In genomic region chr2:85775406-85776381, GRCh38 we compare ENCODE assay signal across 20 cellular contexts. TPM values are rescaled to one million over a fixed set of nuclear protein-coding genes. Genes with fewer than 3 reads are reported as not detected.
DNase-seq lines count a peak whose midpoint lies in the region; ATAC-seq and TF ChIP-seq lines count a peak whose summit lies in the region.
"Had no signal": no experiment of that assay in that cellular context is flagged by ENCODE, and none has a peak within 500 bp of the region (broad histone marks: within the 10 kb centered on the region; RNA-seq: fewer than 3 reads in every experiment).

No MANE protein-coding gene starts in this region.

- DNase-seq in WTC11 (ENCODE audit: low spot score), result no peak
- peak; percentile 62 for DNase-seq in osteoblast (ENCODE audit: insufficient read length, low spot score, missing footprints)
- no peak for DNase-seq in upper lobe of right lung
- no peak for DNase-seq in HuH-7.5 (ENCODE audit: low spot score)
- no peak for DNase-seq in GM10248 (ENCODE audit: extremely low spot score)
- no peak for DNase-seq in hypothalamus (lab: John Stamatoyannopoulos, UW)
- DNase-seq: activated naive CD4-positive, alpha-beta T cell treated with anti-CD3 and anti-CD28 coated beads, Interleukin-2, amount 10 ng/mL, durations not matched to agents 7 days and 5 days; amygdala; Kasumi-1; NCI-H1417; NCI-H2029 treated with DMSO at 0.1 percent for 48 hours; NCI-H524; SHP77; stimulated activated CD4-positive, alpha-beta T cell treated with anti-CD3 and anti-CD28 coated beads, Interleukin-15, amount 100 ng/mL, for 24 hours; stimulated activated CD4-positive, alpha-beta T cell treated with anti-CD3 and anti-CD28 coated beads, Interleukin-4, amount 100 ng/mL, for 4 hours had no signal

- CTCF ChIA-PET in WTC11 (lab: Charles Lee), result interaction anchor here (1.2 to 1.3 kb wide), 2 partner anchors 17 to 52 kb away, joined by 3 to 4 read pairs; no protein-coding TSS in a partner anchor
- CTCF ChIA-PET in GM10248 (lab: Yijun Ruan, JAX), result interaction anchor here (0.8 to 1.9 kb wide), 7 partner anchors 9 to 305 kb away, joined by 3 to 5 read pairs (median 3); no protein-coding TSS in a partner anchor

- H3K27me3 Mint-ChIP-seq in WTC11 (ENCODE audit: low read depth), result peaks cover 20% of the 10 kb centered on the region

- H3K36me3 Mint-ChIP-seq in WTC11, result no peaks in the 10 kb centered on the region
- H3K36me3 Mint-ChIP-seq: activated naive CD4-positive, alpha-beta T cell treated with anti-CD3 and anti-CD28 coated beads, Interleukin-2, amount 10 ng/mL, durations not matched to agents 7 days and 5 days had no signal

- H3K27ac Mint-ChIP-seq in WTC11, result no peak overlapping the region
- H3K27ac Mint-ChIP-seq: activated naive CD4-positive, alpha-beta T cell treated with anti-CD3 and anti-CD28 coated beads, Interleukin-2, amount 10 ng/mL, durations not matched to agents 7 days and 5 days; activated T-helper 17 cell treated with anti-CD3 and anti-CD28 coated beads, Interleukin-2, amount 50 U/mL, for 72 hours had no signal

- TF ChIP-seq POLR2A in gastroesophageal sphincter (IDR thresholded peaks at IDR 0.05), result no peak

- H3K9me3 ChIP-seq in gastroesophageal sphincter (no peaks in the 10 kb centered on the region), osteoblast (ENCODE audit: low read depth, low read length) (no peaks in the 10 kb centered on the region), upper lobe of right lung (no peaks in the 10 kb centered on the region)
- H3K9me3 ChIP-seq: HAP-1, left lung, prostate gland had no signal

- H3K4me1 ChIP-seq in gastroesophageal sphincter (peaks cover 23 to 96% (median 71%) of the 10 kb centered on the region in 3 donors), osteoblast (ENCODE audit: insufficient read depth, low read length) (peaks cover 29% of the 10 kb centered on the region), upper lobe of right lung (peaks cover 96% of the 10 kb centered on the region)
- H3K4me1 ChIP-seq: HAP-1 had no signal

- peaks cover 47% of the 10 kb centered on the region for H3K79me2 ChIP-seq in osteoblast (ENCODE audit: insufficient read depth, low read length)

- no peak for TF ChIP-seq EP300 in gastroesophageal sphincter (IDR thresholded peaks at IDR 0.05)

- no peaks in the 10 kb centered on the region for H3K9me3 Mint-ChIP-seq in WTC11
- H3K9me3 Mint-ChIP-seq: activated naive CD4-positive, alpha-beta T cell treated with anti-CD3 and anti-CD28 coated beads, Interleukin-2, amount 10 ng/mL, durations not matched to agents 7 days and 5 days; activated T-helper 17 cell treated with anti-CD3 and anti-CD28 coated beads, Interleukin-2, amount 50 U/mL, for 72 hours had no signal

- intact Hi-C loops in upper lobe of right lung (cut with DNase I), result no loop called here

- no peak overlapping the region for H3K4me2 ChIP-seq in osteoblast (ENCODE audit: insufficient read depth, low read length)

- peaks cover 0 to 44% of the 10 kb centered on the region in 2 donors for H3K36me3 ChIP-seq in gastroesophageal sphincter
- peaks cover 7% of the 10 kb centered on the region for H3K36me3 ChIP-seq in osteoblast (ENCODE audit: insufficient read depth, low read length)
- peaks cover 29% of the 10 kb centered on the region for H3K36me3 ChIP-seq in upper lobe of right lung
- H3K36me3 ChIP-seq: HAP-1, prostate gland had no signal

- POLR2A ChIA-PET in WTC11 (lab: Charles Lee), result no interaction called here
- POLR2A ChIA-PET in GM10248 (lab: Yijun Ruan, JAX), result interaction anchor here (0.6 kb wide), 1 partner anchor 42 kb away, joined by 5 read pairs; no protein-coding TSS in a partner anchor

- peaks cover 30% of the 10 kb centered on the region for H3K4me1 Mint-ChIP-seq in WTC11
- H3K4me1 Mint-ChIP-seq: activated naive CD4-positive, alpha-beta T cell treated with anti-CD3 and anti-CD28 coated beads, Interleukin-2, amount 10 ng/mL, durations not matched to agents 7 days and 5 days; activated T-helper 17 cell treated with anti-CD3 and anti-CD28 coated beads, Interleukin-2, amount 50 U/mL, for 72 hours had no signal

- H3K27ac ChIP-seq in gastroesophageal sphincter (peak overlapping the region in 3 of 4 donors; percentile 22 to 90 (median 85)), osteoblast (ENCODE audit: low read depth, low read length) (no peak overlapping the region), upper lobe of right lung (peak overlapping the region; percentile 11)
- H3K27ac ChIP-seq: left lung, prostate gland had no signal

- H2AFZ ChIP-seq in osteoblast (ENCODE audit: low read length), result no peak overlapping the region

- 90% methylated on average over 2 of the region's 12 CpGs; no CpG with 5 or more reads in 1 of the 2 donors for WGBS in gastroesophageal sphincter (ENCODE audit: low coverage in 1 of 2), 2 donors

- peaks cover 14% of the 10 kb centered on the region for H4K20me1 ChIP-seq in osteoblast (ENCODE audit: insufficient read depth, low read length)

- no peak for ATAC-seq in WTC11
- no peak for ATAC-seq in gastroesophageal sphincter
- ATAC-seq in upper lobe of right lung, result no peak
- ATAC-seq: activated T-helper 17 cell treated with anti-CD3 and anti-CD28 coated beads, Interleukin-2, amount 50 U/mL, for 72 hours; left lung had no signal

- no peaks in the 10 kb centered on the region for H3K27me3 ChIP-seq in gastroesophageal sphincter
- no peaks in the 10 kb centered on the region for H3K27me3 ChIP-seq in osteoblast (ENCODE audit: insufficient read depth, low read length)
- no peaks in the 10 kb centered on the region for H3K27me3 ChIP-seq in upper lobe of right lung

- H3K4me3 ChIP-seq in gastroesophageal sphincter, result no peak overlapping the region
- no peak overlapping the region for H3K4me3 ChIP-seq in osteoblast (ENCODE audit: insufficient read depth, low read length)
- no peak overlapping the region for H3K4me3 ChIP-seq in upper lobe of right lung
- H3K4me3 ChIP-seq: HAP-1, left lung, prostate gland had no signal

- no peak overlapping the region for H3K4me3 Mint-ChIP-seq in WTC11
- H3K4me3 Mint-ChIP-seq: activated naive CD4-positive, alpha-beta T cell treated with anti-CD3 and anti-CD28 coated beads, Interleukin-2, amount 10 ng/mL, durations not matched to agents 7 days and 5 days; activated T-helper 17 cell treated with anti-CD3 and anti-CD28 coated beads, Interleukin-2, amount 50 U/mL, for 72 hours had no signal

- no peak for TF ChIP-seq CTCF in WTC11 (IDR thresholded peaks at IDR 0.05)
- no peak for TF ChIP-seq CTCF in gastroesophageal sphincter (IDR thresholded peaks at IDR 0.05)
- no peak for TF ChIP-seq CTCF in osteoblast (IDR thresholded peaks at IDR 0.05; ENCODE audit: extremely low read depth, low read depth, low read length)
- TF ChIP-seq CTCF in upper lobe of right lung (IDR thresholded peaks at IDR 0.05), result no peak
- no peak for TF ChIP-seq CTCF in GM10248 (IDR thresholded peaks at IDR 0.05; ENCODE audit: control extremely low read depth, extremely low read depth, low read depth, missing control alignments)

TF ChIP-seq in WTC11, 78 proteins besides CTCF, POLR2A, EP300 and RAD21:
- TF ChIP-seq SOX15 (CRISPR knock-in tag; IDR thresholded peaks at IDR 0.05), result no peak
- no peak for TF ChIP-seq OVOL2 (CRISPR knock-in tag; IDR thresholded peaks at IDR 0.05; ENCODE audit: borderline replicate concordance)
- peak; percentile 81 for TF ChIP-seq GTF2I (CRISPR knock-in tag; conservative IDR thresholded peaks at IDR 0.05)
- TF ChIP-seq STAT6 (CRISPR knock-in tag; conservative IDR thresholded peaks at IDR 0.05; ENCODE audit: low read depth), result no peak
- no peak for TF ChIP-seq RORB (CRISPR knock-in tag; IDR thresholded peaks at IDR 0.05)
- TF ChIP-seq USF1 (CRISPR knock-in tag; IDR thresholded peaks at IDR 0.05), result no peak
- TF ChIP-seq CREB1 (CRISPR knock-in tag; IDR thresholded peaks at IDR 0.05), result no peak

RNA-seq across cellular contexts. Expression of gene ATOH8, which starts 21.9 kb away (rescaled TPM):
- total RNA-seq in WTC11 (2021), result 0.23 to 0.81 TPM (median 0.57 TPM) in 3 replicates
- 10 to 100 TPM; 34.5 to 79.5 (median 59.6) TPM for total RNA-seq in gastroesophageal sphincter
- total RNA-seq in osteoblast, result 18.6 and 35.1 TPM in 2 replicates
- total RNA-seq in upper lobe of right lung, result 93.6 TPM
- total RNA-seq: activated T-helper 17 cell treated with anti-CD3 and anti-CD28 coated beads, Interleukin-2, amount 50 U/mL, for 72 hours had no signal

Comparison
In these comparisons a context has a peak if more than half of its experiments do, and no peak if none do; other contexts are left out.
1. RNA of gene ATOH8, which starts 21.9 kb away (total RNA-seq): 93.6 TPM in upper lobe of right lung (single experiment), 34.5 to 79.5 TPM in gastroesophageal sphincter and 18.6 to 35.1 TPM in osteoblast; 0.23 to 0.81 TPM in WTC11; every median in the first group is over 10 times any median in the second.